Comparison of ENCODE assay signal across 1 cellular context in genomic region chr22:42807185-42807584, GRCh38.
A peak's percentile ranks its signal among the peaks of the same experiment; 100 is the strongest.
TF ChIP-seq lines count a peak whose summit lies in the region.

No MANE protein-coding gene starts in this region.

TF ChIP-seq in HepG2, 621 proteins besides CTCF, POLR2A, EP300 and RAD21 (continued from another document and continues in another):
- TF ChIP-seq LRRFIP1 (CRISPR knock-in tag; conservative IDR thresholded peaks at IDR 0.05) = no peak
- no peak for TF ChIP-seq THAP9 (CRISPR knock-in tag; IDR thresholded peaks at IDR 0.05; ENCODE audit: borderline replicate concordance)
- no peak for TF ChIP-seq ATF5 (CRISPR knock-in tag; IDR thresholded peaks at IDR 0.05; ENCODE audit: low read depth)
- no peak for TF ChIP-seq ZNF792 (CRISPR knock-in tag; IDR thresholded peaks at IDR 0.05)
- TF ChIP-seq FLYWCH1 (CRISPR knock-in tag; IDR thresholded peaks at IDR 0.05) = no peak
- peak; percentile 24; the same call in 1 of the 2 replicates for TF ChIP-seq ARID5B (CRISPR knock-in tag; IDR thresholded peaks at IDR 0.05)
- TF ChIP-seq CREB3 (CRISPR knock-in tag; IDR thresholded peaks at IDR 0.05) = no peak
- no peak for TF ChIP-seq CHD4 (IDR thresholded peaks at IDR 0.05; ENCODE audit: borderline replicate concordance, low read length)
- TF ChIP-seq RXRB (CRISPR knock-in tag; IDR thresholded peaks at IDR 0.05; ENCODE audit: borderline replicate concordance) = 0 out of 2 replicates have a peak, but pooled peaks have one; percentile 12
- TF ChIP-seq MEIS1 (CRISPR knock-in tag; IDR thresholded peaks at IDR 0.05; ENCODE audit: borderline replicate concordance) = no peak
- no peak for TF ChIP-seq BRF2 (CRISPR knock-in tag; IDR thresholded peaks at IDR 0.05)
- TF ChIP-seq ZNF546 (CRISPR knock-in tag; conservative IDR thresholded peaks at IDR 0.05) = no peak
- no peak for TF ChIP-seq ZNF460 (CRISPR knock-in tag; IDR thresholded peaks at IDR 0.05; ENCODE audit: borderline replicate concordance)
- TF ChIP-seq ATF6 (CRISPR knock-in tag; conservative IDR thresholded peaks at IDR 0.05) = no peak
- peak; percentile 66 for TF ChIP-seq RARA (CRISPR knock-in tag; IDR thresholded peaks at IDR 0.05)
- TF ChIP-seq ZNF3 (CRISPR knock-in tag; IDR thresholded peaks at IDR 0.05) = no peak
- no peak for TF ChIP-seq ZBTB42 (CRISPR knock-in tag; IDR thresholded peaks at IDR 0.05)
- TF ChIP-seq SOX5 (CRISPR knock-in tag; IDR thresholded peaks at IDR 0.05; ENCODE audit: borderline replicate concordance) = no peak
- TF ChIP-seq KDM2A (CRISPR knock-in tag; IDR thresholded peaks at IDR 0.05; ENCODE audit: borderline replicate concordance, low read depth) = no peak
- TF ChIP-seq ZNF850 (CRISPR knock-in tag; conservative IDR thresholded peaks at IDR 0.05) = no peak
- no peak for TF ChIP-seq FOXJ3 (CRISPR knock-in tag; IDR thresholded peaks at IDR 0.05; ENCODE audit: borderline replicate concordance)
- no peak for TF ChIP-seq TFDP1 (CRISPR knock-in tag; IDR thresholded peaks at IDR 0.05; ENCODE audit: borderline replicate concordance)
- TF ChIP-seq ZNF275 (CRISPR knock-in tag; IDR thresholded peaks at IDR 0.05; ENCODE audit: borderline replicate concordance) = no peak
- TF ChIP-seq ARID4A (CRISPR knock-in tag; IDR thresholded peaks at IDR 0.05; ENCODE audit: borderline replicate concordance) = no peak
- no peak for TF ChIP-seq SOX13 (IDR thresholded peaks at IDR 0.05)
- TF ChIP-seq SOX13 (CRISPR knock-in tag; conservative IDR thresholded peaks at IDR 0.05 in 1 of 2, IDR thresholded peaks at IDR 0.05 in 1 of 2) = peak in 1 of 2 experiments; percentile 6; a peak in 1 of 4 replicates
- TF ChIP-seq SMYD3 (CRISPR knock-in tag; IDR thresholded peaks at IDR 0.05) = no peak
- no peak for TF ChIP-seq PITX1 (CRISPR knock-in tag; IDR thresholded peaks at IDR 0.05)
- TF ChIP-seq NFRKB (IDR thresholded peaks at IDR 0.05) = no peak
- no peak for TF ChIP-seq ZC3H13 (CRISPR knock-in tag; IDR thresholded peaks at IDR 0.05)
- no peak for TF ChIP-seq ZFAT (CRISPR knock-in tag; conservative IDR thresholded peaks at IDR 0.05)
- no peak for TF ChIP-seq REL (CRISPR knock-in tag; conservative IDR thresholded peaks at IDR 0.05)
- TF ChIP-seq ZC3H4 (CRISPR knock-in tag; IDR thresholded peaks at IDR 0.05; ENCODE audit: borderline replicate concordance) = no peak
- TF ChIP-seq ZBTB38 (CRISPR knock-in tag; IDR thresholded peaks at IDR 0.05) = peak; percentile 93
- TF ChIP-seq ZNF503 (CRISPR knock-in tag; IDR thresholded peaks at IDR 0.05) = no peak
